Comparison of ENCODE assay signal across 8 cellular contexts in the genomic region with DNA sequence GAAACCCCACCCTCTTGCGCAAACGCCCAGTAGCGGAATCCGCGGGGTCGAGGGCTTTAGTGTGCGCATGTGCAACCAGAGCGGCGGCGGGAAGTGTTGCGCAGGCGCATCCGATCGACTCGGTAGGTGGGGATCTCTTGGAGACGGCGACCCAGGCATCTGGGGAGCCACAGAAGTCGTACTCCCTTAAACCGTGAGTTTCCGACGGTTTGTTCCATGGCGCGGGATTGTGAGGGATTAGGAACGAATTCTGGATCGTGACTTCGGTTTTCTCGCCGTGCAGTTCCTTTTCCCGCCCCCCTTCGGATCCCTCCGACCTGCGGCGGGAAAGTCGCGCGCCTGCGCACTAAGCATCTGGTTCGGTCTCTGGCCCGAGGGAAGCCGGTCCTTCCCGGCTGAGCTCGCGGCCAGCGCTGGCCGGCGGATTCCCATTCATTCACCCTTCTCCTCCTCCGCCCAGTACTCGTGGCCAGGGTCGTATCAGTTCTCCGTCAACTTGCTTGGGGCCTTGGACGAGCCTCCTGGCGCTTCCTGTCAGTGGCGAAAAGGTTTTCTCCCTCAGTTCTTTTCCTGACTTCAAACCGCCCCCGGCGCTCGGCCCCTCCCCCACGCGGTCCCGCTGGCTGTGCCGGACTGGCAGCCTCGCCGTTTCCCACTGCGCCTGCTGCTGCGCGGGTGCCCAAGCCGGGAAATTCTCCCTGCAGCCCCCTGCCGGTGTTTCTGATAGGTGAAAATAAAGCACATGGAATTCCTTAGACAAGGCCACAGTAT. TPM values are rescaled to one million over a fixed set of nuclear protein-coding genes. Genes with fewer than 3 reads are reported as not detected.
DNase-seq lines count a peak whose midpoint lies in the region; ATAC-seq and TF ChIP-seq lines count a peak whose summit lies in the region.

TSS of gene CDC7 (plus strand) at position 96 of the 771 bp plus-strand sequence. CDS start 866 bp downstream, outside the sequence.

- no peak within 1 kb of the TSS for H3K4me3 Mint-ChIP-seq in activated T-cell treated with anti-CD3 and anti-CD28 coated beads, Interleukin-2, amount 50 U/mL, for 72 hours
- H3K4me3 Mint-ChIP-seq in naive B cell = no peak within 1 kb of the TSS
- H3K4me3 Mint-ChIP-seq in stimulated activated effector memory CD8-positive, alpha-beta T cell treated with anti-CD3 and anti-CD28 coated beads, Interleukin-12 subunit alpha, Interleukin-12 subunit beta, amount 100 ng/mL, for 72 hours = no peak within 1 kb of the TSS

- peaks cover 23% of the 10 kb centered on the region; the same call in 1 of the 2 replicates for H4K20me1 ChIP-seq in DND-41 (ENCODE audit: insufficient read depth, low read length)

- H3K4me3 ChIP-seq in DND-41 (ENCODE audit: low read depth in 1 of 2, low read length in 2 of 2) = peak within 1 kb of the TSS; percentile 71 to 79

- no peaks in the 10 kb centered on the region for H3K9me3 ChIP-seq in DND-41 (ENCODE audit: insufficient read depth, low read length, severe bottlenecking)

- DNase-seq in DND-41 = peak; percentile 93
- DNase-seq in KBM-7 = peak; percentile 95
- peak; percentile 89 to 90 for DNase-seq in activated T-cell treated with anti-CD3 and anti-CD28 coated beads, Interleukin-2, amount 50 U/mL, for 72 hours
- peak; percentile 90 for DNase-seq in fibroblast of gingiva (ENCODE audit: low read depth)
- peak; percentile 79 for DNase-seq in naive B cell
- peak; percentile 78 to 96 for DNase-seq in stimulated activated effector memory CD8-positive, alpha-beta T cell treated with anti-CD3 and anti-CD28 coated beads, Interleukin-12 subunit alpha, Interleukin-12 subunit beta, amount 100 ng/mL, for 72 hours (ENCODE audit: low spot score in 2 of 2)

- H3K27ac Mint-ChIP-seq in activated T-cell treated with anti-CD3 and anti-CD28 coated beads, Interleukin-2, amount 50 U/mL, for 72 hours = no peak within 1 kb of the TSS
- peak within 1 kb of the TSS in 3 of 6 donors; percentile 28 to 86 (median 71) for H3K27ac Mint-ChIP-seq in naive B cell
- H3K27ac Mint-ChIP-seq in stimulated activated effector memory CD8-positive, alpha-beta T cell treated with anti-CD3 and anti-CD28 coated beads, Interleukin-12 subunit alpha, Interleukin-12 subunit beta, amount 100 ng/mL, for 72 hours = no peak within 1 kb of the TSS

- ATAC-seq in DND-41 (ENCODE audit: insufficient read depth, low read depth) (peak; percentile 76), GM21717 (IDR thresholded peaks at IDR 0.05; ENCODE audit: unreplicated experiment) (peak; percentile 68), naive B cell (ENCODE audit: low read depth in 2 of 2) (peak; percentile 84)
- ATAC-seq in activated T-cell treated with anti-CD3 and anti-CD28 coated beads, Interleukin-2, amount 50 U/mL, for 72 hours (replicated peaks in 1 of 2) = peak; percentile 90
- peak; percentile 89 for ATAC-seq in stimulated activated effector memory CD8-positive, alpha-beta T cell treated with anti-CD3 and anti-CD28 coated beads, Interleukin-12 subunit alpha, Interleukin-12 subunit beta, amount 100 ng/mL, for 72 hours

- H3K36me3 ChIP-seq in DND-41 (ENCODE audit: insufficient read depth, low read length) = peaks cover 27% of the 10 kb centered on the region

- H3K4me1 Mint-ChIP-seq in activated T-cell treated with anti-CD3 and anti-CD28 coated beads, Interleukin-2, amount 50 U/mL, for 72 hours (ENCODE audit: low read depth) = peaks cover 23% of the 10 kb centered on the region
- peaks cover 5 to 12% (median 10%) of the 10 kb centered on the region in 3 donors for H3K4me1 Mint-ChIP-seq in naive B cell
- peaks cover 15% of the 10 kb centered on the region for H3K4me1 Mint-ChIP-seq in stimulated activated effector memory CD8-positive, alpha-beta T cell treated with anti-CD3 and anti-CD28 coated beads, Interleukin-12 subunit alpha, Interleukin-12 subunit beta, amount 100 ng/mL, for 72 hours

- peaks cover 4 to 12% of the 10 kb centered on the region in 2 donors for H3K36me3 Mint-ChIP-seq in activated T-cell treated with anti-CD3 and anti-CD28 coated beads, Interleukin-2, amount 50 U/mL, for 72 hours (ENCODE audit: insufficient read depth in 2 of 2)
- peaks cover 0 to 6% of the 10 kb centered on the region in 2 donors for H3K36me3 Mint-ChIP-seq in naive B cell
- H3K36me3 Mint-ChIP-seq in stimulated activated effector memory CD8-positive, alpha-beta T cell treated with anti-CD3 and anti-CD28 coated beads, Interleukin-12 subunit alpha, Interleukin-12 subunit beta, amount 100 ng/mL, for 72 hours = no peaks in the 10 kb centered on the region

- no peaks in the 10 kb centered on the region for H3K9me3 Mint-ChIP-seq in activated T-cell treated with anti-CD3 and anti-CD28 coated beads, Interleukin-2, amount 50 U/mL, for 72 hours
- H3K9me3 Mint-ChIP-seq in naive B cell = no peaks in the 10 kb centered on the region
- no peaks in the 10 kb centered on the region for H3K9me3 Mint-ChIP-seq in stimulated activated effector memory CD8-positive, alpha-beta T cell treated with anti-CD3 and anti-CD28 coated beads, Interleukin-12 subunit alpha, Interleukin-12 subunit beta, amount 100 ng/mL, for 72 hours

- no peaks in the 10 kb centered on the region for H3K27me3 ChIP-seq in DND-41 (ENCODE audit: insufficient read depth, low read length, poor library complexity)

- H3K4me2 ChIP-seq in DND-41 (ENCODE audit: insufficient read depth, low read length) = peak within 1 kb of the TSS; percentile 72

- H3K27ac ChIP-seq in DND-41 (ENCODE audit: low read length) = peak within 1 kb of the TSS; percentile 85

- peaks cover 51% of the 10 kb centered on the region for H3K4me1 ChIP-seq in DND-41 (ENCODE audit: insufficient read depth, low read length)

- H3K9ac ChIP-seq in DND-41 (ENCODE audit: low read depth, low read length) = peak within 1 kb of the TSS; percentile 85

- no peaks in the 10 kb centered on the region for H3K27me3 Mint-ChIP-seq in activated T-cell treated with anti-CD3 and anti-CD28 coated beads, Interleukin-2, amount 50 U/mL, for 72 hours (ENCODE audit: low read depth)
- H3K27me3 Mint-ChIP-seq in naive B cell = no peaks in the 10 kb centered on the region

- in situ Hi-C loops in KBM-7 (cut with MboI; ENCODE audit: low pct_unique_long_range_greater_than_20kb, low sequenced_read_pairs) = loop anchor here (25.0 kb wide), 1 partner anchor 436 kb away; the partner anchor contains the start of gene BRDT

- peak within 1 kb of the TSS; percentile 87 for H2AFZ ChIP-seq in DND-41 (ENCODE audit: low read depth, low read length)

- TF ChIP-seq CTCF in DND-41 (IDR thresholded peaks at IDR 0.05; ENCODE audit: borderline replicate concordance, extremely low read depth, low read length, poor library complexity, severe bottlenecking) = peak; percentile 59

- peaks cover 53% of the 10 kb centered on the region for H3K79me2 ChIP-seq in DND-41 (ENCODE audit: insufficient read depth, low read length)

TF ChIP-seq in PFSK-1, 5 proteins besides CTCF, POLR2A, EP300 and RAD21:
- TF ChIP-seq SIN3A (IDR thresholded peaks at IDR 0.05; ENCODE audit: borderline replicate concordance, insufficient read depth, low read length) = peak; percentile 93
- peak; percentile 47; the same call in 1 of the 2 replicates for TF ChIP-seq TAF1 (IDR thresholded peaks at IDR 0.05; ENCODE audit: borderline replicate concordance, insufficient read depth, low read length)
- peak; percentile 84 for TF ChIP-seq POLR2AphosphoS5 (IDR thresholded peaks at IDR 0.05; ENCODE audit: low read depth, low read length)
- TF ChIP-seq, protein P1, sequence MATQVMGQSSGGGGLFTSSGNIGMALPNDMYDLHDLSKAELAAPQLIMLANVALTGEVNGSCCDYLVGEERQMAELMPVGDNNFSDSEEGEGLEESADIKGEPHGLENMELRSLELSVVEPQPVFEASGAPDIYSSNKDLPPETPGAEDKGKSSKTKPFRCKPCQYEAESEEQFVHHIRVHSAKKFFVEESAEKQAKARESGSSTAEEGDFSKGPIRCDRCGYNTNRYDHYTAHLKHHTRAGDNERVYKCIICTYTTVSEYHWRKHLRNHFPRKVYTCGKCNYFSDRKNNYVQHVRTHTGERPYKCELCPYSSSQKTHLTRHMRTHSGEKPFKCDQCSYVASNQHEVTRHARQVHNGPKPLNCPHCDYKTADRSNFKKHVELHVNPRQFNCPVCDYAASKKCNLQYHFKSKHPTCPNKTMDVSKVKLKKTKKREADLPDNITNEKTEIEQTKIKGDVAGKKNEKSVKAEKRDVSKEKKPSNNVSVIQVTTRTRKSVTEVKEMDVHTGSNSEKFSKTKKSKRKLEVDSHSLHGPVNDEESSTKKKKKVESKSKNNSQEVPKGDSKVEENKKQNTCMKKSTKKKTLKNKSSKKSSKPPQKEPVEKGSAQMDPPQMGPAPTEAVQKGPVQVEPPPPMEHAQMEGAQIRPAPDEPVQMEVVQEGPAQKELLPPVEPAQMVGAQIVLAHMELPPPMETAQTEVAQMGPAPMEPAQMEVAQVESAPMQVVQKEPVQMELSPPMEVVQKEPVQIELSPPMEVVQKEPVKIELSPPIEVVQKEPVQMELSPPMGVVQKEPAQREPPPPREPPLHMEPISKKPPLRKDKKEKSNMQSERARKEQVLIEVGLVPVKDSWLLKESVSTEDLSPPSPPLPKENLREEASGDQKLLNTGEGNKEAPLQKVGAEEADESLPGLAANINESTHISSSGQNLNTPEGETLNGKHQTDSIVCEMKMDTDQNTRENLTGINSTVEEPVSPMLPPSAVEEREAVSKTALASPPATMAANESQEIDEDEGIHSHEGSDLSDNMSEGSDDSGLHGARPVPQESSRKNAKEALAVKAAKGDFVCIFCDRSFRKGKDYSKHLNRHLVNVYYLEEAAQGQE (IDR thresholded peaks at IDR 0.05; ENCODE audit: insufficient read depth in 1 of 2, low read depth in 2 of 2, low read length in 2 of 2) = peak in 1 of 2 experiments; percentile 42; a peak in 1 of 4 replicates
- no peak for TF ChIP-seq FOXP2 (optimal IDR thresholded peaks at IDR 0.05; ENCODE audit: borderline replicate concordance, extremely low read depth, extremely low read length, insufficient read depth)

RNA-seq across cellular contexts. Expression of gene CDC7, which starts in this region (rescaled TPM):
- polyA plus RNA-seq in PFSK-1 (2012; ENCODE audit: insufficient read length, low read depth) = 6.4 TPM
- total RNA-seq in activated T-cell treated with anti-CD3 and anti-CD28 coated beads, Interleukin-2, amount 50 U/mL, for 72 hours = 10 to 100 TPM; 39.0 to 45.3 TPM
- 1 to 10 TPM in 5 of 6 donors, under 1 TPM in 1; 0.96 to 5.3 (median 2.9) TPM for polyA plus RNA-seq in naive B cell (ENCODE audit: low read depth in 6 of 6)

Comparison
In these comparisons a context has a peak if more than half of its experiments do, and no peak if none do; other contexts are left out.
1. Peak in every context shown above with its lines: DNase-seq, ATAC-seq, H3K4me3 ChIP-seq and H3K27ac ChIP-seq.